Comparison of ENCODE assay signal across 1 cellular context in genomic region chr14:76942288-76942778, GRCh38.
TF ChIP-seq lines count a peak whose summit lies in the region.

No MANE protein-coding gene starts in this region.

TF ChIP-seq in WTC11, 78 proteins besides CTCF, POLR2A, EP300 and RAD21 (continued from another document):
- TF ChIP-seq USF1 (CRISPR knock-in tag; IDR thresholded peaks at IDR 0.05) (no peak), ZSCAN18 (CRISPR knock-in tag; IDR thresholded peaks at IDR 0.05) (no peak), TEAD4 (CRISPR knock-in tag; IDR thresholded peaks at IDR 0.05) (no peak), ARID4B (CRISPR knock-in tag; IDR thresholded peaks at IDR 0.05; ENCODE audit: borderline replicate concordance) (no peak), ZNF281 (CRISPR knock-in tag; IDR thresholded peaks at IDR 0.05) (no peak)
